8 cellular contexts compared by ENCODE assay signal in the genomic region with DNA sequence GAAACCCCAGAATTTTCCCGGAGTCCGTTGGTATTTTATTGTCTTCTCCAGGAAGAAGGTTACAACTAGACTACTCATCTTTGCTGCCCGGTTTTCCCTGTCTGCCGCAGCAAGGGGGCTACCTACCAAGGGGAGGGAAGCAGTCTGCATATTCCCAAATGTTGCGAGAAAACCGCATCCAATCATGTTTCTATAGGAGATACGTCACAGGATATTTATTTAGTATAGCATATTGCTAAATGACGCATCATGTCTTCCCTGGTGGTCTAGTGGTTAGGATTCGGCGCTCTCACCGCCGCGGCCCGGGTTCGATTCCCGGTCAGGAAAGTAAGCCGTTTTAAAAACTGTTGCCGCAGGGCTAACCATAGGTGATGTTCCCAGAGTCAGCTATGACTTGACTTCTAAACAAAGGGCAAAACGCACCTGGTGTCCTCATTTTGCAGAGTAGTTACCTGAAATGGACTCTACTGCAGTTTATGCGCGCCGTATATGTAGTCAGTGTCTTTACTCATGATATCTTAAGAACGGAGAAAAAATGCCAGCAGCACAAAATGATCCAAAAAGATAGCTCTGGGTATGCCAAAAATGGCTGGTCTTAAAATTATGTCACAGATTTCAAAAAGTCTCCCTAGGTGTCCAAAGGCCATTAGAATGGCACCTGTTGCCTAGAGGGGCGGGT. TPM values are rescaled to one million over a fixed set of nuclear protein-coding genes. Genes with fewer than 3 reads are reported as not detected.
DNase-seq lines count a peak whose midpoint lies in the region; ATAC-seq, FAIRE-seq and TF ChIP-seq lines count a peak whose summit lies in the region.

No MANE protein-coding gene starts in this region.

- no peak for FAIRE-seq in bronchial epithelial cell (lab: Jason Lieb, UNC)
- no peak for FAIRE-seq in kidney (lab: Jason Lieb, UNC)

- DNase-seq in NCI-H2171 (lab: John Stamatoyannopoulos, UW) (peak; percentile 71), WERI-Rb-1 (peak; percentile 86), bronchial epithelial cell (ENCODE audit: low read depth) (peak; percentile 84), kidney (peak; percentile 88), RKO (ENCODE audit: low spot score) (no peak)
- DNase-seq in stimulated activated CD4-positive, alpha-beta T cell treated with anti-CD3 and anti-CD28 coated beads, Interleukin-12 subunit alpha, Interleukin-12 subunit beta, amount 100 ng/mL, for 4 hours, result peak; percentile 84

- H3K4me3 ChIP-seq in WERI-Rb-1 (ENCODE audit: low read depth, low read length), result peak overlapping the region; percentile 78
- H3K4me3 ChIP-seq in bronchial epithelial cell (ENCODE audit: low read depth, low read length), result peak overlapping the region; percentile 60
- peak overlapping the region; percentile 74 to 93 for H3K4me3 ChIP-seq in kidney (ENCODE audit: low read length in 2 of 2)

- H3K27me3 ChIP-seq in WERI-Rb-1 (ENCODE audit: insufficient read depth, low read depth, severe bottlenecking) (no peaks in the 10 kb centered on the region), bronchial epithelial cell (ENCODE audit: control insufficient read depth, insufficient read depth, low read length) (no peaks in the 10 kb centered on the region)

- H3K36me3 ChIP-seq in WERI-Rb-1 (no peaks in the 10 kb centered on the region), bronchial epithelial cell (ENCODE audit: control insufficient read depth, insufficient read depth, low read length) (no peaks in the 10 kb centered on the region), kidney (ENCODE audit: control insufficient read depth in 1 of 2, insufficient read depth in 2 of 2, low read length in 2 of 2) (no peaks in the 10 kb centered on the region)

- H3K27ac ChIP-seq in WERI-Rb-1 (peak overlapping the region; percentile 87), kidney (ENCODE audit: low read depth in 2 of 2, low read length in 2 of 2) (peak overlapping the region; percentile 92 to 98)

- ATAC-seq in GM18520 (IDR thresholded peaks at IDR 0.05; ENCODE audit: unreplicated experiment), result peak; percentile 60
- ATAC-seq in HG03095 (IDR thresholded peaks at IDR 0.05; ENCODE audit: unreplicated experiment), result peak; percentile 59

- peak overlapping the region; percentile 30 to 99 for H3K9ac ChIP-seq in kidney (ENCODE audit: low read length in 2 of 2)

- peaks cover 0 to 8% of the 10 kb centered on the region in 2 donors for H3K4me1 ChIP-seq in kidney (ENCODE audit: control insufficient read depth in 1 of 2, insufficient read depth in 1 of 2, low read depth in 1 of 2, low read length in 2 of 2)

- intact Hi-C loops in kidney (cut with DNase I), result no loop called here

- H3K9me3 ChIP-seq in WERI-Rb-1 (ENCODE audit: severe bottlenecking), result no peaks in the 10 kb centered on the region
- H3K9me3 ChIP-seq in kidney (ENCODE audit: control insufficient read depth in 1 of 2, low read length in 2 of 2), result no peaks in the 10 kb centered on the region

- TF ChIP-seq CTCF in WERI-Rb-1 (IDR thresholded peaks at IDR 0.05; ENCODE audit: low read depth, low read length), result no peak
- TF ChIP-seq CTCF in bronchial epithelial cell (IDR thresholded peaks at IDR 0.05; ENCODE audit: insufficient read depth, low read length, severe bottlenecking), result no peak
- TF ChIP-seq CTCF in kidney (IDR thresholded peaks at IDR 0.05; ENCODE audit: borderline replicate concordance, extremely low read depth, insufficient read depth), result no peak

RNA-seq across cellular contexts. Expression of gene ZNF692, which starts 15.2 kb away (rescaled TPM):
- total RNA-seq in bronchial epithelial cell (19.7 and 22.7 TPM in 2 replicates), kidney (29.6 TPM)
- polyA plus RNA-seq in kidney (ENCODE audit: insufficient read depth, low read depth, low replicate concordance), result 34.4 TPM

RNA-seq across cellular contexts. Expression of gene PGBD2, which starts 31.9 kb away (rescaled TPM):
- 5.9 and 7.4 TPM in 2 replicates for total RNA-seq in bronchial epithelial cell
- total RNA-seq in kidney, result 6.9 TPM
- polyA plus RNA-seq in kidney (ENCODE audit: insufficient read depth, low read depth, low replicate concordance), result 3.4 TPM

RNA-seq across cellular contexts. Expression of gene ZNF672, which starts 36.1 kb away (rescaled TPM):
- total RNA-seq in bronchial epithelial cell (15.3 and 18.8 TPM in 2 replicates), kidney (28.6 TPM)
- polyA plus RNA-seq in kidney (ENCODE audit: insufficient read depth, low read depth, low replicate concordance), result 25.0 TPM

RNA-seq across cellular contexts. Expression of gene SH3BP5L, which starts 48.4 kb away (rescaled TPM):
- total RNA-seq in bronchial epithelial cell, result 17.1 and 20.9 TPM in 2 replicates
- 24.9 TPM for total RNA-seq in kidney
- polyA plus RNA-seq in kidney (ENCODE audit: insufficient read depth, low read depth, low replicate concordance), result 16.6 TPM
